ENCODE assay signal across 7 cellular contexts in the genomic region with DNA sequence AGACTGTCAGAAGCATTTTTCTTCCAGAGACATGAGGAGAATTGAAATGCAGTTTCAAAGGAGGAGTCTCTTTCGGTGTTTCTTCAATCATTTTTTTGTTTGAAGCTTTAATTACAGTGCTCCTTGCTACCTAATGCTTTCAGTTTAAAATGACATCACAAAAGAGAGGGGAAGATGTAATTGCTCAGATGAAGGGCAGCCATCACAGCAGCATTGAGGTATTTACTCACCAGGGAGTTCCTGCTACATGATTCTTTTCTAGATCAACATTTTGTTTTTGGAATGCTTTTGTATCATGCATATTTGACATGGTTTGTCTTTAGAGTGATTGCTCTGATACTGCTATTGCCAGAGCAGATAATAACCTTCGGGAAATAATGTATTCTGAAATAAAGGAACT. TPM values are rescaled to one million over a fixed set of nuclear protein-coding genes. Genes with fewer than 3 reads are reported as not detected.
"Had no signal": no experiment of that assay in that cellular context is flagged by ENCODE, and none has a peak within 500 bp of the region (broad histone marks: within the 10 kb centered on the region; RNA-seq: fewer than 3 reads in every experiment).

No MANE protein-coding gene starts in this region.

- FAIRE-seq: HepG2 had no signal

- H3K27ac ChIP-seq: GM23248, HL-60 had no signal

- H3K4me3 ChIP-seq: GM23248, HAP-1 had no signal

- H3K4me1 ChIP-seq: HAP-1 had no signal

- H3K36me3 ChIP-seq: HAP-1 had no signal

- DNase-seq: GM23248, GOT3, H7, HFFc6 had no signal

- H3K9me3 ChIP-seq: HAP-1 had no signal

RNA-seq across cellular contexts. Expression of a gene that starts 28.6 kb away (rescaled TPM):
- total RNA-seq: HepG2 had no signal
